ENCODE assay signal across 22 cellular contexts in genomic region chr17:1946021-1946932, GRCh38.
DNase-seq lines count a peak whose midpoint lies in the region; ATAC-seq, FAIRE-seq and TF ChIP-seq lines count a peak whose summit lies in the region.
"Had no signal": no experiment of that assay in that cellular context is flagged by ENCODE, and none has a peak within 500 bp of the region (broad histone marks: within the 10 kb centered on the region; RNA-seq: fewer than 3 reads in every experiment).

No MANE protein-coding gene starts in this region.

- no peak for TF ChIP-seq POLR2A in HepG2 (IDR thresholded peaks at IDR 0.05; ENCODE audit: insufficient read depth in 1 of 2, low read depth in 2 of 2, low read length in 2 of 2)

- no peak for TF ChIP-seq RAD21 in HepG2 (CRISPR knock-in tag; IDR thresholded peaks at IDR 0.05)

- H4K20me1 ChIP-seq in HepG2 (ENCODE audit: insufficient read depth, low read length): no peaks in the 10 kb centered on the region

- H3K4me3 Mint-ChIP-seq in activated T-cell treated with anti-CD3 and anti-CD28 coated beads, Interleukin-2, amount 50 U/mL, for 72 hours: no peak overlapping the region
- H3K4me3 Mint-ChIP-seq: activated CD8-positive, alpha-beta T cell treated with anti-CD3 and anti-CD28 coated beads for 36 hours; CD4-positive, alpha-beta memory T cell had no signal

- no peaks in the 10 kb centered on the region for H3K9me3 Mint-ChIP-seq in activated T-cell treated with anti-CD3 and anti-CD28 coated beads, Interleukin-2, amount 50 U/mL, for 72 hours
- H3K9me3 Mint-ChIP-seq: activated CD8-positive, alpha-beta T cell treated with anti-CD3 and anti-CD28 coated beads for 36 hours; activated naive CD4-positive, alpha-beta T cell treated with anti-CD3 and anti-CD28 coated beads, Interleukin-2, amount 50 U/mL, for 72 hours; activated T-helper 2 cell treated with anti-CD3 and anti-CD28 coated beads, Interferon-gamma antibody, Interleukin-2, Interleukin-4, amounts not matched to agents 10 μg/mL and 5 μg/mL and 100 μg/mL, durations not matched to agents 14 hours and 24 hours and 36 hours; CD4-positive, alpha-beta memory T cell had no signal

- peak; percentile 52 for FAIRE-seq in HepG2 (lab: Jason Lieb, UNC)
- FAIRE-seq: H54, kidney had no signal

- no peak for TF ChIP-seq CTCF in HepG2 (CRISPR knock-in tag; IDR thresholded peaks at IDR 0.05)

- H3K4me3 ChIP-seq in H7 (ENCODE audit: insufficient read depth, low read depth, low read length): no peak overlapping the region
- no peak overlapping the region for H3K4me3 ChIP-seq in HepG2 (replicated peaks in 1 of 3; ENCODE audit: insufficient read depth in 1 of 3, low read depth in 2 of 3, low read length in 3 of 3)
- H3K4me3 ChIP-seq: lung, prostate gland had no signal

- H3K79me2 ChIP-seq in HepG2 (ENCODE audit: insufficient read depth, low read length): no peaks in the 10 kb centered on the region

- BruUV-seq in HepG2 (replicated peaks; lab: Mats Ljungman, UMichigan): no TSS peak

- TF ChIP-seq EP300 in HepG2 (IDR thresholded peaks at IDR 0.05; ENCODE audit: low read depth in 2 of 2, low read length in 2 of 2) (no peak), HepG2 (CRISPR knock-in tag; IDR thresholded peaks at IDR 0.05; ENCODE audit: borderline replicate concordance) (no peak)

- H3K9me3 ChIP-seq in HepG2 (ENCODE audit: low read length): no peaks in the 10 kb centered on the region
- H3K9me3 ChIP-seq: neutrophil, prostate gland had no signal

- peaks cover 30% of the 10 kb centered on the region for H3K4me1 ChIP-seq in HepG2 (ENCODE audit: insufficient read depth, low read length)
- H3K4me1 ChIP-seq: prostate gland had no signal

- no peak overlapping the region for H3K27ac Mint-ChIP-seq in activated T-cell treated with anti-CD3 and anti-CD28 coated beads, Interleukin-2, amount 50 U/mL, for 72 hours
- H3K27ac Mint-ChIP-seq: activated CD8-positive, alpha-beta T cell treated with anti-CD3 and anti-CD28 coated beads for 36 hours; activated T-helper 2 cell treated with anti-CD3 and anti-CD28 coated beads, Interferon-gamma antibody, Interleukin-2, Interleukin-4, amounts not matched to agents 10 μg/mL and 5 μg/mL and 100 μg/mL, durations not matched to agents 14 hours and 24 hours and 36 hours; T-helper 17 cell had no signal

- CTCF ChIA-PET in HepG2 (lab: Yijun Ruan, JAX; ENCODE audit: low intra/inter-chr PET ratio, low total read pairs): no interaction called here

- no peak overlapping the region for H3K9ac ChIP-seq in HepG2 (ENCODE audit: insufficient read depth, low read depth, low read length)

- POLR2A ChIA-PET in HepG2 (lab: Yijun Ruan, JAX): no interaction called here

- H3K27ac ChIP-seq in angular gyrus (ENCODE audit: low read depth, low read length) (peak overlapping the region; percentile 5), HepG2 (ENCODE audit: extremely low read length, insufficient read depth, low read length) (no peak overlapping the region)
- H3K27ac ChIP-seq: neutrophil, prostate gland had no signal

- ATAC-seq in HepG2 (peak; percentile 29), HG02981 (IDR thresholded peaks at IDR 0.05; ENCODE audit: unreplicated experiment) (no peak)
- no peak for ATAC-seq in activated T-cell treated with anti-CD3 and anti-CD28 coated beads, Interleukin-2, amount 50 U/mL, for 72 hours (replicated peaks in 1 of 2)
- ATAC-seq: activated CD8-positive, alpha-beta T cell treated with anti-CD3 and anti-CD28 coated beads for 36 hours; SK-N-SH treated with all-trans-retinoic acid at 6 μM for 48 hours; T-helper 17 cell had no signal

- no peaks in the 10 kb centered on the region for H3K27me3 Mint-ChIP-seq in activated T-cell treated with anti-CD3 and anti-CD28 coated beads, Interleukin-2, amount 50 U/mL, for 72 hours (ENCODE audit: low read depth)
- H3K27me3 Mint-ChIP-seq: activated CD8-positive, alpha-beta T cell treated with anti-CD3 and anti-CD28 coated beads for 36 hours; CD4-positive, alpha-beta memory T cell; T-helper 17 cell had no signal

- H3K36me3 ChIP-seq in H7 (replicated peaks; ENCODE audit: control insufficient read depth, insufficient read depth, low read length) (no peaks in the 10 kb centered on the region), HepG2 (replicated peaks in 1 of 2; ENCODE audit: control insufficient read depth in 1 of 2, insufficient read depth in 2 of 2, low read length in 2 of 2) (no peaks in the 10 kb centered on the region)
- H3K36me3 ChIP-seq: neutrophil, prostate gland had no signal

- DNase-seq in H7 (peak; percentile 64), HepG2 (ENCODE audit: low spot score) (peak; percentile 35), posterior vena cava (ENCODE audit: low spot score) (peak; percentile 58), DMS79 (lab: John Stamatoyannopoulos, UW) (no peak)
- DNase-seq in activated T-cell treated with anti-CD3 and anti-CD28 coated beads, Interleukin-2, amount 50 U/mL, for 72 hours: no peak
- DNase-seq: activated CD8-positive, alpha-beta T cell treated with anti-CD3 and anti-CD28 coated beads for 36 hours; CD4-positive, alpha-beta memory T cell; DMS 273 treated with DMSO at 0.1 percent for 48 hours; effector CD8-positive, alpha-beta T cell; kidney; NCI-H2029 treated with DMSO at 0.1 percent for 48 hours; stimulated activated naive CD4-positive, alpha-beta T cell treated with Interleukin-2 at 50 U/mL for 16 hours; T-helper 17 cell had no signal

- intact Hi-C loops in HepG2 (cut with micrococcal nuclease; ENCODE audit: unreplicated experiment): no loop called here
- intact Hi-C loops in posterior vena cava (cut with DNase I): no loop called here

- peak overlapping the region; percentile 33 for H3K4me2 ChIP-seq in HepG2 (ENCODE audit: low read depth, low read length)

- no peak overlapping the region for H2AFZ ChIP-seq in HepG2 (ENCODE audit: low read length)

- in situ Hi-C loops in HepG2 (cut with HindIII; ENCODE audit: extremely low pct_ligation_motif_present, low pct_unique_long_range_greater_than_20kb): no loop called here

- 59% methylated on average over 15 of the region's 20 CpGs for WGBS in HepG2 (ENCODE audit: low lambda C conversion rate)

- H3K36me3 Mint-ChIP-seq in activated T-cell treated with anti-CD3 and anti-CD28 coated beads, Interleukin-2, amount 50 U/mL, for 72 hours (ENCODE audit: insufficient read depth in 2 of 2): no peaks in the 10 kb centered on the region
- H3K36me3 Mint-ChIP-seq: activated naive CD4-positive, alpha-beta T cell treated with anti-CD3 and anti-CD28 coated beads, Interleukin-2, amount 50 U/mL, for 72 hours; CD4-positive, alpha-beta memory T cell had no signal

- H3K27me3 ChIP-seq in H7 (ENCODE audit: control insufficient read depth, insufficient read depth, low read length) (no peaks in the 10 kb centered on the region), HepG2 (ENCODE audit: control insufficient read depth in 1 of 2, insufficient read depth in 2 of 2, low read length in 2 of 2) (peaks cover 7 to 31% of the 10 kb centered on the region in 2 experiments; a peak in 4 of 5 replicates)
- H3K27me3 ChIP-seq: neutrophil had no signal

- no peaks in the 10 kb centered on the region for H3K4me1 Mint-ChIP-seq in activated T-cell treated with anti-CD3 and anti-CD28 coated beads, Interleukin-2, amount 50 U/mL, for 72 hours (ENCODE audit: low read depth)

TF ChIP-seq in HepG2, 621 proteins besides CTCF, POLR2A, EP300 and RAD21 (continues in another document):
- TF ChIP-seq ZNF451 (CRISPR knock-in tag; IDR thresholded peaks at IDR 0.05) (0 out of 2 replicates have a peak, but pooled peaks have one; percentile 51), CENPT (CRISPR knock-in tag; IDR thresholded peaks at IDR 0.05; ENCODE audit: low read depth) (peak; percentile 74; the same call in 1 of the 2 replicates), ATF4 (CRISPR knock-in tag; IDR thresholded peaks at IDR 0.05) (0 out of 4 replicates have a peak, but pooled peaks of 1 of the 2 experiments have one; percentile 34), ARNT2 (CRISPR knock-in tag; IDR thresholded peaks at IDR 0.05; ENCODE audit: low read depth) (peak; percentile 40; the same call in 1 of the 2 replicates), ARID4A (CRISPR knock-in tag; IDR thresholded peaks at IDR 0.05; ENCODE audit: borderline replicate concordance) (peak; percentile 39; the same call in 1 of the 2 replicates)

Comparison
In these comparisons a context has a peak if more than half of its experiments do, and no peak if none do; other contexts are left out.
1. DNase-seq: peak in H7 (single experiment), HepG2 (single experiment) and posterior vena cava (single experiment); none in DMS79 (single experiment) and activated T-cell treated with anti-CD3 and anti-CD28 coated beads, Interleukin-2, amount 50 U/mL, for 72 hours (0 of 2).